In the genomic region with DNA sequence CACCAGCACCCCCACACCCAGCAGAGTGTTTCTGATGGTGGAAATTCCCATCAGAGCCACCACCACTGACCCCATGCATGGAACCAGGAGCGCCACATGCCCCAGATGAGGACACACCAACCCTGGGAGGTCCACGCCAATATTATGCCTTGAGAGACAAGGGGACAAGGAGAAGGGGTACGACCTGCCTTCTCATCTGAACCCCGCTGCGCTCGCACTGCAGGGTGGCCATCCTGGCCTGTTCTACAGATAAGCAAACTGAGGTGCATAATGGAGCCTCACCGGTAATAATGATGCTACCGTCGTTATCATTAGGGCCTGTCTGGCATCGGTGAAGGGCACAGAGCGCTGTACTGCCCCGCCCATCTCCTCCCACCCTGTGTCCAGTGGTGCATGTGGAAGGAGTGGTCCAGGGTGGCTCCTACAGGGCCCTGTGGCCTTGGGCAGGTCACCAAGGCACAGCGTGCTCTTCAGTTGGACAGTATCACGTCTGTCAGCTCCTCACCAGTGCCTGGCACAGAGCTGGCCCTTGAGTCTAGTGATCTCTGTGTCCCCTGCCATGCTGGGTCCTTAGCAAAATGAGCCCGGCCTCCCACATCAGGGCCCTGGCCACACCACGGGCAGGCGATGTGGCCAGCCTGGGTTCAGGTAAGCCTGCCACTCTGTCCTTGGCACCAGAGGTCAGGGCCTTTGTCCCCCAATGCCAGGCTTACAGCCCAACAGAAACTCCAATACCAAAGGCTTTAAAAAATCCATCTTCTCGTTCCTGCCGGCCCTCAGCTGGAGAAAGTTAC, we compare ENCODE assay signal across 20 cellular contexts.
DNase-seq lines count a peak whose midpoint lies in the region; ATAC-seq and TF ChIP-seq lines count a peak whose summit lies in the region.
"Had no signal": no experiment of that assay in that cellular context is flagged by ENCODE, and none has a peak within 500 bp of the region (broad histone marks: within the 10 kb centered on the region; RNA-seq: fewer than 3 reads in every experiment).

No MANE protein-coding gene starts in this region.

- H3K27ac ChIP-seq in left ventricle myocardium inferior (replicated peaks) (no peak overlapping the region), right atrium auricular region (no peak overlapping the region), endodermal cell (ENCODE audit: low read depth, low read length) (peak overlapping the region; percentile 24), osteoblast (ENCODE audit: low read depth, low read length) (no peak overlapping the region), gastrocnemius medialis (no peak overlapping the region), foreskin keratinocyte (no peak overlapping the region)
- H3K27ac ChIP-seq: BLaER1, HL-60 had no signal

- no peaks in the 10 kb centered on the region for H3K27me3 Mint-ChIP-seq in endodermal cell (ENCODE audit: insufficient read depth)

- peak overlapping the region; percentile 64 for H3K27ac Mint-ChIP-seq in endodermal cell
- H3K27ac Mint-ChIP-seq: CD8-positive, alpha-beta T cell had no signal

- intact Hi-C loops in left ventricle myocardium inferior (cut with micrococcal nuclease) = no loop called here
- intact Hi-C loops in gastrocnemius medialis (cut with DNase I; ENCODE audit: low total_unique reads) = no loop called here

- H3K27me3 ChIP-seq in left ventricle myocardium inferior (ENCODE audit: low read depth) (peaks cover 20% of the 10 kb centered on the region), right atrium auricular region (no peaks in the 10 kb centered on the region), endodermal cell (ENCODE audit: control insufficient read depth, insufficient read depth, low read length, poor library complexity, severe bottlenecking) (no peaks in the 10 kb centered on the region), osteoblast (ENCODE audit: insufficient read depth, low read length) (no peaks in the 10 kb centered on the region), gastrocnemius medialis (no peaks in the 10 kb centered on the region), foreskin keratinocyte (peaks cover 19% of the 10 kb centered on the region)
- H3K27me3 ChIP-seq: BLaER1 had no signal

- H3K9me3 ChIP-seq in left ventricle myocardium inferior (replicated peaks) = no peaks in the 10 kb centered on the region
- H3K9me3 ChIP-seq in right atrium auricular region = no peaks in the 10 kb centered on the region
- peaks cover 12% of the 10 kb centered on the region for H3K9me3 ChIP-seq in endodermal cell (ENCODE audit: control insufficient read depth, low read length)
- no peaks in the 10 kb centered on the region for H3K9me3 ChIP-seq in osteoblast (ENCODE audit: low read depth, low read length)
- H3K9me3 ChIP-seq in gastrocnemius medialis = no peaks in the 10 kb centered on the region
- H3K9me3 ChIP-seq: BLaER1 had no signal

- H3K36me3 Mint-ChIP-seq in endodermal cell (ENCODE audit: low read depth) = peaks cover 44% of the 10 kb centered on the region
- H3K36me3 Mint-ChIP-seq: CD8-positive, alpha-beta T cell had no signal

- peaks cover 9% of the 10 kb centered on the region for H3K9me3 Mint-ChIP-seq in endodermal cell
- H3K9me3 Mint-ChIP-seq: CD8-positive, alpha-beta T cell had no signal

- H3K79me2 ChIP-seq in osteoblast (ENCODE audit: insufficient read depth, low read length) = no peaks in the 10 kb centered on the region

- H3K4me3 ChIP-seq in left ventricle myocardium inferior (no peak overlapping the region), right atrium auricular region (no peak overlapping the region), endodermal cell (ENCODE audit: low read length) (no peak overlapping the region), osteoblast (ENCODE audit: insufficient read depth, low read length) (no peak overlapping the region), gastrocnemius medialis (no peak overlapping the region)
- H3K4me3 ChIP-seq: BLaER1 had no signal

- in situ Hi-C loops in gastrocnemius medialis (cut with MboI; ENCODE audit: low sequenced_read_pairs in 4 of 4) = no loop called here

- H3K9ac ChIP-seq in endodermal cell (ENCODE audit: extremely low read depth, low read length, poor library complexity, severe bottlenecking) = no peak overlapping the region
- H3K9ac ChIP-seq: BLaER1 had no signal

- H4K20me1 ChIP-seq in osteoblast (ENCODE audit: insufficient read depth, low read length) = no peaks in the 10 kb centered on the region
- H4K20me1 ChIP-seq: BLaER1 had no signal

- no peak for ATAC-seq in gastrocnemius medialis
- ATAC-seq in foreskin keratinocyte = no peak
- no peak for ATAC-seq in HG03439 (IDR thresholded peaks at IDR 0.05; ENCODE audit: unreplicated experiment)
- ATAC-seq: CD8-positive, alpha-beta T cell had no signal

- 89% methylated on average over 16 to 19 of the region's 19 CpGs for WGBS in endodermal cell (ENCODE audit: insufficient coverage in 1 of 2, insufficient read length in 1 of 2), 2 experiments

- H3K4me3 Mint-ChIP-seq in endodermal cell = no peak overlapping the region
- H3K4me3 Mint-ChIP-seq: CD8-positive, alpha-beta T cell had no signal

- no peak for TF ChIP-seq CTCF in left ventricle myocardium inferior (IDR thresholded peaks at IDR 0.05; ENCODE audit: borderline replicate concordance)
- TF ChIP-seq CTCF in right atrium auricular region (IDR thresholded peaks at IDR 0.05) = no peak
- no peak for TF ChIP-seq CTCF in endodermal cell (conservative IDR thresholded peaks at IDR 0.05)
- TF ChIP-seq CTCF in osteoblast (IDR thresholded peaks at IDR 0.05; ENCODE audit: extremely low read depth, low read depth, low read length) = no peak
- no peak for TF ChIP-seq CTCF in gastrocnemius medialis (IDR thresholded peaks at IDR 0.05 in 4 of 5, conservative IDR thresholded peaks at IDR 0.05 in 1 of 5)
- TF ChIP-seq CTCF in foreskin keratinocyte (conservative IDR thresholded peaks at IDR 0.05) = no peak

- peak; percentile 6 for DNase-seq in left ventricle myocardium inferior
- no peak for DNase-seq in right atrium auricular region (ENCODE audit: low spot score)
- DNase-seq in endodermal cell = peak; percentile 24
- DNase-seq in osteoblast (ENCODE audit: insufficient read length, low spot score, missing footprints) = peak; percentile 36
- DNase-seq in gastrocnemius medialis = no peak
- DNase-seq in foreskin keratinocyte = no peak
- DNase-seq: CD8-positive, alpha-beta T cell; DMS53; IMR-90; NCI-H1417; NCI-H187; NCI-H2107; NCI-H2227 treated with DMSO at 0.1 percent for 48 hours; NCI-H510A treated with DMSO at 0.1 percent for 48 hours; NCI-H774; OCI-M1; RPMI8226 had no signal

- no peaks in the 10 kb centered on the region for H3K36me3 ChIP-seq in left ventricle myocardium inferior
- no peaks in the 10 kb centered on the region for H3K36me3 ChIP-seq in right atrium auricular region
- H3K36me3 ChIP-seq in endodermal cell (ENCODE audit: control insufficient read depth, insufficient read depth, low read length) = peaks cover 39% of the 10 kb centered on the region
- no peaks in the 10 kb centered on the region for H3K36me3 ChIP-seq in osteoblast (ENCODE audit: insufficient read depth, low read length)
- no peaks in the 10 kb centered on the region for H3K36me3 ChIP-seq in gastrocnemius medialis

- H3K4me1 Mint-ChIP-seq in endodermal cell = no peaks in the 10 kb centered on the region

- H3K4me2 ChIP-seq in osteoblast (ENCODE audit: insufficient read depth, low read length) = no peak overlapping the region
- H3K4me2 ChIP-seq: BLaER1 had no signal

- H3K4me1 ChIP-seq in left ventricle myocardium inferior (no peaks in the 10 kb centered on the region), right atrium auricular region (no peaks in the 10 kb centered on the region), endodermal cell (ENCODE audit: control insufficient read depth, insufficient read depth, low read length) (no peaks in the 10 kb centered on the region), osteoblast (ENCODE audit: insufficient read depth, low read length) (no peaks in the 10 kb centered on the region), gastrocnemius medialis (no peaks in the 10 kb centered on the region), foreskin keratinocyte (no peaks in the 10 kb centered on the region)
- H3K4me1 ChIP-seq: BLaER1 had no signal

- H2AFZ ChIP-seq in osteoblast (ENCODE audit: low read length) = no peak overlapping the region

- no peak for TF ChIP-seq POLR2A in gastrocnemius medialis (IDR thresholded peaks at IDR 0.05)

Comparison
In these comparisons a context has a peak if more than half of its experiments do, and no peak if none do; other contexts are left out.
1. DNase-seq: peak in left ventricle myocardium inferior (single experiment), endodermal cell (single experiment) and osteoblast (single experiment); none in right atrium auricular region (single experiment), gastrocnemius medialis (0 of 2) and foreskin keratinocyte (0 of 2).